In the genomic region with DNA sequence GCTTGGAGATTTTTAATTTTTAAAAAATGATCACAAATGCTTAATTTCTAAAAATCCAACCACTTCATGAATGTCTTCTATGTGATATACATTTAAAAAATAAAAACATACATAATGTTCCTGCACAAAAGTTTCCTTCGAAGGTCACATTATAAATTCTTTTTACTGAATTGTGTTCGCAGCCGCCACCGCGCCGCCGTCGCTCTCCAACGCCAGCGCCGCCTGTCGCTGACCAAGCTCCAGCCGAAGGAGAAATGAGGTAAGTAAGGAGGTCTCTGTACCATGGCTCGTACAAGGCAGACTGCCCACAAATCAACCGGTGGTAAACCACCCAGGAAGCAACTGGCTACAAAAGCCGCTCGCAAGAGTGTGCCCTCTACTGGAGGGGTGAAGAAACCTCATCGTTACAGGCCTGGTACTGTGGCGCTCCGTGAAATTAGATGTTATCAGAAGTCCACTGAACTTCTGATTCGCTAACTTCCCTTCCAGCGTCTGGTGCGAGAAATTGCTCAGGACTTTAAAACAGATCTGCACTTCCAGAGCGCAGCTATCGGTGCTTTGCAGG, we compare ENCODE assay signal across 16 cellular contexts. TPM values are rescaled to one million over a fixed set of nuclear protein-coding genes. Genes with fewer than 3 reads are reported as not detected.
DNase-seq lines count a peak whose midpoint lies in the region; ATAC-seq and TF ChIP-seq lines count a peak whose summit lies in the region.
"Had no signal": no experiment of that assay in that cellular context is flagged by ENCODE, and none has a peak within 500 bp of the region (broad histone marks: within the 10 kb centered on the region; RNA-seq: fewer than 3 reads in every experiment).

No MANE protein-coding gene starts in this region.

- H3K9me2 ChIP-seq in HCT116 (ENCODE audit: insufficient read depth) = no peaks in the 10 kb centered on the region

- intact Hi-C loops in HCT116 (cut with micrococcal nuclease) (no loop called here), natural killer cell (cut with micrococcal nuclease) (no loop called here), left colon (cut with DNase I, micrococcal nuclease) (no loop called here)

- no peak overlapping the region for H3K4me3 Mint-ChIP-seq in WTC11
- H3K4me3 Mint-ChIP-seq in natural killer cell = no peak overlapping the region
- H3K4me3 Mint-ChIP-seq: CD8-positive, alpha-beta memory T cell; T-helper 17 cell had no signal

- no peak for TF ChIP-seq CTCF in GM06990 (IDR thresholded peaks at IDR 0.05; ENCODE audit: insufficient read depth, low read length, poor library complexity, severe bottlenecking)
- peak; percentile 3 to 53 (median 43); a peak in 4 of 6 replicates for TF ChIP-seq CTCF in HCT116 (IDR thresholded peaks at IDR 0.05 in 2 of 3, conservative IDR thresholded peaks at IDR 0.05 in 1 of 3; ENCODE audit: borderline replicate concordance in 1 of 3, insufficient read depth in 1 of 3, low read depth in 2 of 3, low read length in 2 of 3)
- TF ChIP-seq CTCF in WTC11 (IDR thresholded peaks at IDR 0.05) = peak; percentile 39; the same call in 1 of the 2 replicates
- TF ChIP-seq CTCF in natural killer cell (IDR thresholded peaks at IDR 0.05) = no peak

- H4K20me1 ChIP-seq in HCT116 (ENCODE audit: insufficient read depth) = no peaks in the 10 kb centered on the region

- peaks cover 25% of the 10 kb centered on the region for H3K36me3 Mint-ChIP-seq in WTC11
- H3K36me3 Mint-ChIP-seq in natural killer cell = no peaks in the 10 kb centered on the region

- POLR2A ChIA-PET in HCT116 (lab: Charles Lee) = no interaction called here
- POLR2A ChIA-PET in WTC11 (lab: Charles Lee) = no interaction called here

- no peak overlapping the region for H2AFZ ChIP-seq in HCT116 (ENCODE audit: low read depth, low read length, poor library complexity, severe bottlenecking)

- H3K79me2 ChIP-seq in HCT116 (ENCODE audit: insufficient read depth, low read length) = no peaks in the 10 kb centered on the region

- TF ChIP-seq RAD21 in HCT116 (IDR thresholded peaks at IDR 0.05; ENCODE audit: low read depth) = no peak

- H3K27me3 ChIP-seq in GM06990 (replicated peaks; ENCODE audit: control insufficient read depth, insufficient read depth, low read length) = no peaks in the 10 kb centered on the region
- H3K27me3 ChIP-seq in HCT116 (ENCODE audit: insufficient read depth, low read length) = no peaks in the 10 kb centered on the region

- H3K9me3 Mint-ChIP-seq in WTC11 (peaks cover 4% of the 10 kb centered on the region; the same call in 1 of the 2 replicates), natural killer cell (no peaks in the 10 kb centered on the region)
- H3K9me3 Mint-ChIP-seq: CD8-positive, alpha-beta memory T cell had no signal

- H3K9ac ChIP-seq in HCT116 (ENCODE audit: low read length) = no peak overlapping the region

- H3K4me2 ChIP-seq in HCT116 (ENCODE audit: low read length) = no peak overlapping the region

- no TSS peak for BruUV-seq in HCT116 (replicated peaks; lab: Mats Ljungman, UMichigan)

- ATAC-seq in HCT116 (no peak), WTC11 (no peak), natural killer cell (no peak), HG03378 (IDR thresholded peaks at IDR 0.05; ENCODE audit: unreplicated experiment) (no peak), left colon (no peak), GM21717 (IDR thresholded peaks at IDR 0.05; ENCODE audit: unreplicated experiment) (no peak)
- ATAC-seq: T-helper 17 cell had no signal

- no peak overlapping the region for H3K27ac ChIP-seq in HCT116 (ENCODE audit: low read depth, low read length)
- H3K27ac ChIP-seq: RWPE1 had no signal

- TF ChIP-seq POLR2A in HCT116 (IDR thresholded peaks at IDR 0.05; ENCODE audit: borderline replicate concordance, extremely low read depth, insufficient read depth, insufficient read length) = no peak

- CTCF ChIA-PET in HCT116 (lab: Charles Lee) = no interaction called here
- CTCF ChIA-PET in WTC11 (lab: Charles Lee) = interaction anchor here (1.9 kb wide), 1 partner anchor 41 kb away, joined by 4 read pairs; no protein-coding TSS in a partner anchor

- H3K4me1 Mint-ChIP-seq in WTC11 (no peaks in the 10 kb centered on the region), natural killer cell (peaks cover 7 to 11% of the 10 kb centered on the region in 2 donors)
- H3K4me1 Mint-ChIP-seq: CD8-positive, alpha-beta memory T cell had no signal

- peaks cover 2% of the 10 kb centered on the region; the same call in 1 of the 2 replicates for H3K36me3 ChIP-seq in GM06990 (ENCODE audit: control insufficient read depth, insufficient read depth, low read length)
- no peaks in the 10 kb centered on the region for H3K36me3 ChIP-seq in HCT116 (ENCODE audit: control insufficient read depth in 1 of 2, insufficient read depth in 2 of 2, low read length in 2 of 2)

- H3K27ac Mint-ChIP-seq in WTC11 (no peak overlapping the region), natural killer cell (no peak overlapping the region)
- H3K27ac Mint-ChIP-seq: CD8-positive, alpha-beta memory T cell; T-helper 17 cell had no signal

- RAD21 ChIA-PET in HCT116 (lab: Charles Lee; ENCODE audit: low non-redundant PET in 1 of 2, low total read pairs in 2 of 2, uncharacterized antibody in 2 of 2, unreplicated experiment in 2 of 2) = no interaction called here

- no peaks in the 10 kb centered on the region for H3K9me3 ChIP-seq in HCT116 (ENCODE audit: control insufficient read depth in 1 of 2, insufficient read depth in 1 of 2, low read depth in 1 of 2, low read length in 2 of 2)

- DNase-seq in GM06990 (ENCODE audit: extremely low read depth, insufficient read length) (peak; percentile 3), HCT116 (ENCODE audit: low read depth, low spot score) (no peak), WTC11 (ENCODE audit: low spot score) (peak; percentile 31), natural killer cell (no peak), left colon (no peak)
- DNase-seq: CD8-positive, alpha-beta memory T cell; DMS79; Kasumi-1; NCI-H1417; NCI-H187 treated with DMSO at 0.1 percent for 48 hours; NCI-H748 treated with DMSO at 0.1 percent for 48 hours; T-helper 17 cell had no signal

- H3K4me1 ChIP-seq in HCT116 (ENCODE audit: control insufficient read depth in 1 of 2, insufficient read depth in 2 of 2, low read length in 2 of 2) = no peaks in the 10 kb centered on the region

- no peaks in the 10 kb centered on the region for H3K27me3 Mint-ChIP-seq in WTC11 (ENCODE audit: low read depth)
- no peaks in the 10 kb centered on the region for H3K27me3 Mint-ChIP-seq in natural killer cell (ENCODE audit: low read depth in 2 of 2)
- H3K27me3 Mint-ChIP-seq: CD8-positive, alpha-beta memory T cell; T-helper 17 cell had no signal

- H3K4me3 ChIP-seq in GM06990 (replicated peaks; ENCODE audit: low read depth, low read length) = no peak overlapping the region
- no peak overlapping the region for H3K4me3 ChIP-seq in HCT116 (replicated peaks in 1 of 2; ENCODE audit: low read depth in 1 of 2, low read length in 2 of 2)

TF ChIP-seq in HCT116, 20 proteins besides CTCF, POLR2A, EP300 and RAD21 (continues in another document):
- no peak for TF ChIP-seq CBX3 (IDR thresholded peaks at IDR 0.05; ENCODE audit: low read depth)

TF ChIP-seq in WTC11, 78 proteins besides CTCF, POLR2A, EP300 and RAD21 (continues in another document):
- TF ChIP-seq ZNF219 (CRISPR knock-in tag; IDR thresholded peaks at IDR 0.05; ENCODE audit: borderline replicate concordance) (no peak), ATF1 (CRISPR knock-in tag; IDR thresholded peaks at IDR 0.05) (no peak)
- TF ChIP-seq, protein P1, sequence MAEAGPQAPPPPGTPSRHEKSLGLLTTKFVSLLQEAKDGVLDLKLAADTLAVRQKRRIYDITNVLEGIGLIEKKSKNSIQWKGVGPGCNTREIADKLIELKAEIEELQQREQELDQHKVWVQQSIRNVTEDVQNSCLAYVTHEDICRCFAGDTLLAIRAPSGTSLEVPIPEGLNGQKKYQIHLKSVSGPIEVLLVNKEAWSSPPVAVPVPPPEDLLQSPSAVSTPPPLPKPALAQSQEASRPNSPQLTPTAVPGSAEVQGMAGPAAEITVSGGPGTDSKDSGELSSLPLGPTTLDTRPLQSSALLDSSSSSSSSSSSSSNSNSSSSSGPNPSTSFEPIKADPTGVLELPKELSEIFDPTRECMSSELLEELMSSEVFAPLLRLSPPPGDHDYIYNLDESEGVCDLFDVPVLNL (CRISPR knock-in tag; IDR thresholded peaks at IDR 0.05; ENCODE audit: borderline replicate concordance, low read depth) = no peak
- TF ChIP-seq, protein P2, sequence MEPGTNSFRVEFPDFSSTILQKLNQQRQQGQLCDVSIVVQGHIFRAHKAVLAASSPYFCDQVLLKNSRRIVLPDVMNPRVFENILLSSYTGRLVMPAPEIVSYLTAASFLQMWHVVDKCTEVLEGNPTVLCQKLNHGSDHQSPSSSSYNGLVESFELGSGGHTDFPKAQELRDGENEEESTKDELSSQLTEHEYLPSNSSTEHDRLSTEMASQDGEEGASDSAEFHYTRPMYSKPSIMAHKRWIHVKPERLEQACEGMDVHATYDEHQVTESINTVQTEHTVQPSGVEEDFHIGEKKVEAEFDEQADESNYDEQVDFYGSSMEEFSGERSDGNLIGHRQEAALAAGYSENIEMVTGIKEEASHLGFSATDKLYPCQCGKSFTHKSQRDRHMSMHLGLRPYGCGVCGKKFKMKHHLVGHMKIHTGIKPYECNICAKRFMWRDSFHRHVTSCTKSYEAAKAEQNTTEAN (CRISPR knock-in tag; IDR thresholded peaks at IDR 0.05) = no peak
- TF ChIP-seq, protein P3, sequence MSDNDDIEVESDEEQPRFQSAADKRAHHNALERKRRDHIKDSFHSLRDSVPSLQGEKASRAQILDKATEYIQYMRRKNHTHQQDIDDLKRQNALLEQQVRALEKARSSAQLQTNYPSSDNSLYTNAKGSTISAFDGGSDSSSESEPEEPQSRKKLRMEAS (CRISPR knock-in tag; IDR thresholded peaks at IDR 0.05) = no peak

RNA-seq across cellular contexts. Expression of a gene that starts 48.8 kb away (rescaled TPM):
- total RNA-seq in HCT116 (2021; ENCODE audit: unreplicated experiment) = 0.12 TPM
- 0.14 TPM in 2 replicates for polyA plus RNA-seq in HCT116 (2012)
- total RNA-seq in WTC11 (2021) = 0.09 TPM in 2 of 3 replicates, not detected in the other
- total RNA-seq in natural killer cell = not detected
- not detected for total RNA-seq in left colon
- total RNA-seq: CD8-positive, alpha-beta memory T cell; T-helper 17 cell had no signal
- polyA plus RNA-seq: BJ; CD8-positive, alpha-beta memory T cell had no signal

Comparison
In these comparisons a context has a peak if more than half of its experiments do, and no peak if none do; other contexts are left out.
1. DNase-seq: peak in GM06990 (single experiment) and WTC11 (single experiment); none in HCT116 (single experiment), natural killer cell (single experiment) and left colon (0 of 2).
2. CTCF ChIP-seq: peak in HCT116 (3 of 3) and WTC11 (single experiment); none in GM06990 (single experiment) and natural killer cell (single experiment).